24 cellular contexts compared by ENCODE assay signal in the genomic region with DNA sequence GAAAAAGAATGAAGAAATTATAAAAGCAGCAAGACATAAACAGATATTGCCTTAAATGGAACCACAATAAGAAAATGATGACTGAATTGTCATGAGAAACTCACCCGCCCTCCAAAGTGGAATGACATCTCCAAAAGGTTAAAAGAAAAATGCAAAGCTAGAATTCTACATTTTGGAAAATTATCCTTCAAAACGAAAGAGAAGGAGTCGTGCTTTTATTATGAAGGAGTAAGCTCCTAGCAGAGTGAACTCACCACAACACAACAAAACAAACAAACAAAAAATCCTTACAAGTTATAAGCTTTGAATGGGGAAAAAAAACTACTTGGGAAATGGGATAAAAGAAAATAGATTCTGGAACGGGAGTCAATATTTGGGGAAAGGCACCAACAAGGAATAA. TPM values are rescaled to one million over a fixed set of nuclear protein-coding genes. Genes with fewer than 3 reads are reported as not detected.
A peak's percentile ranks its signal among the peaks of the same experiment; 100 is the strongest.
DNase-seq lines count a peak whose midpoint lies in the region; ATAC-seq, FAIRE-seq and TF ChIP-seq lines count a peak whose summit lies in the region.
"Had no signal": no experiment of that assay in that cellular context is flagged by ENCODE, and none has a peak within 500 bp of the region (broad histone marks: within the 10 kb centered on the region; RNA-seq: fewer than 3 reads in every experiment).

No MANE protein-coding gene starts in this region.

- H3K4me2 ChIP-seq in A549 (no peak overlapping the region), K562 (ENCODE audit: insufficient read depth, low read length) (no peak overlapping the region)
- H3K4me2 ChIP-seq: BLaER1 treated with 17β-estradiol and CSF1 and Interleukin-3, amounts not matched to agents 10 nM and 100 nM had no signal

- H3K9ac ChIP-seq in K562 (ENCODE audit: insufficient read depth in 1 of 2, low read depth in 2 of 2, low read length in 2 of 2), result no peak overlapping the region
- H3K9ac ChIP-seq: BLaER1 treated with 17β-estradiol and CSF1 and Interleukin-3, amounts not matched to agents 10 nM and 100 nM had no signal

- no peak overlapping the region for H3K4me3 ChIP-seq in A549
- H3K4me3 ChIP-seq in K562, result no peak overlapping the region
- H3K4me3 ChIP-seq in neutrophil (ENCODE audit: low read depth in 1 of 2, low read length in 1 of 2), result no peak overlapping the region
- H3K4me3 ChIP-seq: BLaER1 treated with 17β-estradiol and CSF1 and Interleukin-3, amounts not matched to agents 10 nM and 100 nM had no signal

- H4K20me1 ChIP-seq in K562 (replicated peaks; ENCODE audit: control insufficient read depth, insufficient read depth, low read length), result no peaks in the 10 kb centered on the region
- H4K20me1 ChIP-seq: BLaER1 treated with 17β-estradiol and CSF1 and Interleukin-3, amounts not matched to agents 10 nM and 100 nM had no signal

- BruUV-seq in K562 (replicated peaks; lab: Mats Ljungman, UMichigan), result no TSS peak

- no peak overlapping the region for H3K27ac ChIP-seq in A549
- no peak overlapping the region for H3K27ac ChIP-seq in K562 (ENCODE audit: extremely low read depth, low read depth, low read length)
- H3K27ac ChIP-seq in neutrophil, result peak overlapping the region; percentile 84
- H3K27ac ChIP-seq: 22Rv1; BLaER1 treated with 17β-estradiol and CSF1 and Interleukin-3, amounts not matched to agents 10 nM and 100 nM; C4-2B had no signal

- H3K27ac Mint-ChIP-seq in WTC11, result no peak overlapping the region
- H3K27ac Mint-ChIP-seq: CD4-positive, alpha-beta T cell; CD8-positive, alpha-beta T cell had no signal

- no peak for TF ChIP-seq CTCF in A549 (IDR thresholded peaks at IDR 0.05)
- no peak for TF ChIP-seq CTCF in K562 (IDR thresholded peaks at IDR 0.05 in 2 of 3, conservative IDR thresholded peaks at IDR 0.05 in 1 of 3; ENCODE audit: insufficient read depth in 2 of 3, low read depth in 1 of 3, low read length in 3 of 3)
- TF ChIP-seq CTCF in neutrophil (IDR thresholded peaks at IDR 0.05), result no peak
- no peak for TF ChIP-seq CTCF in WTC11 (IDR thresholded peaks at IDR 0.05)

- POLR2A ChIA-PET in A549 (lab: Yijun Ruan, JAX), result no interaction called here
- POLR2A ChIA-PET in K562 (lab: Yijun Ruan, JAX), result interaction anchor here (0.7 to 1.0 kb wide), 2 partner anchors 9 to 320 kb away, joined by 3 to 4 read pairs; no protein-coding TSS in a partner anchor
- POLR2A ChIA-PET in WTC11 (lab: Charles Lee), result no interaction called here

- H3K27me3 Mint-ChIP-seq in WTC11 (ENCODE audit: low read depth), result no peaks in the 10 kb centered on the region

- in situ Hi-C loops in K562 (cut with MboI), result no loop called here

- H3K4me1 ChIP-seq in A549 (no peaks in the 10 kb centered on the region), K562 (replicated peaks in 1 of 2; ENCODE audit: control insufficient read depth in 2 of 2, insufficient read depth in 2 of 2, low read length in 2 of 2) (no peaks in the 10 kb centered on the region; a peak in 1 of 5 replicates), neutrophil (ENCODE audit: control insufficient read depth in 1 of 2, insufficient read depth in 1 of 2, low read depth in 1 of 2, low read length in 1 of 2) (peaks cover 0 to 97% of the 10 kb centered on the region in 2 experiments)
- H3K4me1 ChIP-seq: BLaER1 treated with 17β-estradiol and CSF1 and Interleukin-3, amounts not matched to agents 10 nM and 100 nM had no signal

- H3K36me3 ChIP-seq in K562 (ENCODE audit: control insufficient read depth, insufficient read depth, low read length) (no peaks in the 10 kb centered on the region), neutrophil (peaks cover 55% of the 10 kb centered on the region)
- H3K36me3 ChIP-seq: BLaER1 treated with 17β-estradiol and CSF1 and Interleukin-3, amounts not matched to agents 10 nM and 100 nM had no signal

- 2% methylated on average over 4 of the region's 4 CpGs for WGBS in A549 (ENCODE audit: missing lambda C conversion rate)
- WGBS in K562 (ENCODE audit: insufficient coverage, low coverage, missing lambda C conversion rate), result 5% methylated on average over 4 of the region's 4 CpGs

- TF ChIP-seq POLR2A in A549 (IDR thresholded peaks at IDR 0.05; ENCODE audit: low read length) (no peak), K562 (conservative IDR thresholded peaks at IDR 0.05) (no peak)

- no peaks in the 10 kb centered on the region for H3K4me1 Mint-ChIP-seq in WTC11

- H3K9me3 ChIP-seq in A549 (peaks cover 24% of the 10 kb centered on the region), K562 (replicated peaks; ENCODE audit: control insufficient read depth, insufficient read depth, low read depth, low read length) (no peaks in the 10 kb centered on the region), neutrophil (no peaks in the 10 kb centered on the region)
- H3K9me3 ChIP-seq: BLaER1 treated with 17β-estradiol and CSF1 and Interleukin-3, amounts not matched to agents 10 nM and 100 nM had no signal

- DNase-seq in A549 (ENCODE audit: low read depth in 1 of 2, low spot score in 1 of 2) (no peak), K562 (ENCODE audit: extremely low read depth in 1 of 4, low spot score in 3 of 4) (no peak), WTC11 (ENCODE audit: low spot score) (no peak), HUDEP-2 (lab: John Stamatoyannopoulos, UW; ENCODE audit: unreplicated experiment in 76 of 76) (no peak), NCI-H345 (lab: John Stamatoyannopoulos, UW) (no peak)
- DNase-seq: ACHN; Caco-2; Calu3; CD4-positive, alpha-beta T cell; CD8-positive, alpha-beta T cell; DMS79 treated with DMSO at 0.1 percent for 48 hours; GF-D8 had no signal

- TF ChIP-seq RAD21 in A549 (conservative IDR thresholded peaks at IDR 0.05 in 1 of 2, IDR thresholded peaks at IDR 0.05 in 1 of 2) (no peak), K562 (CRISPR knock-in tag; conservative IDR thresholded peaks at IDR 0.05 in 1 of 2, IDR thresholded peaks at IDR 0.05 in 1 of 2) (no peak)

- TF ChIP-seq EP300 in A549 (IDR thresholded peaks at IDR 0.05) (no peak), K562 (IDR thresholded peaks at IDR 0.05; ENCODE audit: low read length) (no peak)

- H3K27me3 ChIP-seq in K562 (ENCODE audit: control insufficient read depth in 2 of 2, insufficient read depth in 2 of 2, low read length in 2 of 2) (peaks cover 5 to 16% of the 10 kb centered on the region in 2 experiments; a peak in 3 of 5 replicates), neutrophil (no peaks in the 10 kb centered on the region)
- H3K27me3 ChIP-seq: BLaER1 treated with 17β-estradiol and CSF1 and Interleukin-3, amounts not matched to agents 10 nM and 100 nM had no signal

- intact Hi-C loops in K562 (cut with micrococcal nuclease), result loop anchor here (5.0 kb wide), 1 partner anchor 168 kb away; no protein-coding TSS in a partner anchor

- CTCF ChIA-PET in A549 (lab: Yijun Ruan, JAX), result no interaction called here
- CTCF ChIA-PET in K562 (lab: Yijun Ruan, JAX; ENCODE audit: low intra/inter-chr PET ratio), result interaction anchor here (0.7 kb wide), 1 partner anchor 32 kb away, joined by 3 read pairs; no protein-coding TSS in a partner anchor
- CTCF ChIA-PET in WTC11 (lab: Charles Lee), result no interaction called here

- no peak overlapping the region for H3K4me3 Mint-ChIP-seq in WTC11
- H3K4me3 Mint-ChIP-seq: CD4-positive, alpha-beta T cell; CD8-positive, alpha-beta T cell had no signal

- FAIRE-seq in A549 (lab: Jason Lieb, UNC), result no peak
- no peak for FAIRE-seq in K562 (lab: Jason Lieb, UNC)
- FAIRE-seq: D721Med, G401.6, GM12891, GM19239 had no signal

- ATAC-seq in A549 (no peak), K562 (no peak), WTC11 (no peak)
- ATAC-seq: CD8-positive, alpha-beta T cell had no signal

- H3K9me3 Mint-ChIP-seq in WTC11, result no peaks in the 10 kb centered on the region
- H3K9me3 Mint-ChIP-seq: CD4-positive, alpha-beta T cell had no signal

- no peak overlapping the region for H2AFZ ChIP-seq in K562 (ENCODE audit: low read depth, low read length)

- no peaks in the 10 kb centered on the region for H3K79me2 ChIP-seq in K562 (ENCODE audit: control insufficient read depth, insufficient read depth, low read length)

- no peaks in the 10 kb centered on the region for H3K9me1 ChIP-seq in K562 (ENCODE audit: control insufficient read depth, insufficient read depth, low read length)

- H3K36me3 Mint-ChIP-seq in WTC11, result no peaks in the 10 kb centered on the region
- H3K36me3 Mint-ChIP-seq: CD8-positive, alpha-beta T cell had no signal

RNA-seq across cellular contexts. Expression of a gene that starts 6.7 kb away (rescaled TPM):
- 0.03 TPM in 1 of 2 replicates, not detected in the other for polyA plus RNA-seq in A549 (2011; rRNA removed)
- 0.04 TPM in 1 of 2 replicates, not detected in the other for polyA plus RNA-seq in A549 (2012; cell fraction: cytosol; rRNA removed)
- 0.04 TPM in 2 replicates for polyA plus RNA-seq in A549 (2012; cell fraction: nucleus; rRNA removed)
- polyA plus RNA-seq in A549 (2017; fragmentation: RNase III; extraction: RNeasy Plus Mini Kit Qiagen cat#74134 plus additional on column Dnase treatment), result not detected in 3 replicates
- not detected in 2 replicates for polyA minus RNA-seq in A549 (2011; rRNA and poly(A)+ RNA removed)
- not detected in 2 replicates for total RNA-seq in K562 (2011; cell fraction: chromatin; rRNA removed; ENCODE audit: low replicate concordance)
- total RNA-seq in K562 (2011; cell fraction: nucleolus; rRNA removed), result not detected in 2 replicates
- total RNA-seq in K562 (2011; cell fraction: nucleoplasm; rRNA removed), result not detected in 2 replicates
- total RNA-seq in K562 (2014; rRNA removed), result not detected in 2 replicates
- not detected in 2 replicates for total RNA-seq in K562 (2014; rRNA removed; fragmentation: Illumina TruSeq; extraction: Trizol)
- 0.19 TPM in 1 of 2 replicates, not detected in the other for total RNA-seq in K562 (2015; rRNA removed; fragmentation: Illumina TruSeq; extraction: Trizol)
- not detected in 2 replicates for total RNA-seq in K562 (2021)
- polyA plus RNA-seq in K562 (2011; rRNA removed), result not detected in 2 replicates
- 0.07 TPM in 1 of 2 replicates, not detected in the other for polyA plus RNA-seq in K562 (2011; cell fraction: cytosol; rRNA removed)
- not detected in 2 replicates for polyA plus RNA-seq in K562 (2011; cell fraction: nucleus; rRNA removed)
- 0.22 and 1.0 TPM in 2 replicates for polyA plus RNA-seq in K562 (2012)
- not detected in 2 replicates for polyA plus RNA-seq in K562 (2014; fragmentation: Illumina TruSeq; extraction: Trizol)
- not detected for polyA plus RNA-seq in K562 (2014; fragmentation: Nextera tagmentation; extraction: Ambion mirVana)
- not detected in 2 replicates for polyA plus RNA-seq in K562 (2014; rRNA removed)
- not detected in 2 replicates for polyA minus RNA-seq in K562 (2011; rRNA and poly(A)+ RNA removed)
- polyA minus RNA-seq in K562 (2011; cell fraction: cytosol; rRNA and poly(A)+ RNA removed), result not detected in 2 replicates
- not detected in 2 replicates for polyA minus RNA-seq in K562 (2011; cell fraction: nucleus; rRNA and poly(A)+ RNA removed)
- not detected in 3 replicates for total RNA-seq in WTC11 (2021)
- total RNA-seq: A172; A673; Caco-2; Calu3; CD8-positive, alpha-beta T cell had no signal
- polyA plus RNA-seq: AG04450, BJ had no signal

RNA-seq across cellular contexts. Expression of a gene that starts 9.7 kb away (rescaled TPM):
- polyA plus RNA-seq in A549 (2011; rRNA removed) (not detected in 2 replicates), A549 (2017; fragmentation: RNase III; extraction: RNeasy Plus Mini Kit Qiagen cat#74134 plus additional on column Dnase treatment) (not detected in 3 replicates), K562 (2011; rRNA removed) (not detected in 2 replicates), K562 (2014; fragmentation: Illumina TruSeq; extraction: Trizol) (not detected in 2 replicates), K562 (2014; fragmentation: Nextera tagmentation; extraction: Ambion mirVana) (not detected), K562 (2014; rRNA removed) (not detected in 2 replicates)
- not detected in 2 replicates for polyA plus RNA-seq in A549 (2012; cell fraction: cytosol; rRNA removed)
- not detected in 2 replicates for polyA plus RNA-seq in A549 (2012; cell fraction: nucleus; rRNA removed)
- polyA minus RNA-seq in A549 (2011; rRNA and poly(A)+ RNA removed), result not detected in 2 replicates
- not detected in 2 replicates for total RNA-seq in K562 (2011; cell fraction: chromatin; rRNA removed; ENCODE audit: low replicate concordance)
- not detected in 2 replicates for total RNA-seq in K562 (2011; cell fraction: nucleolus; rRNA removed)
- total RNA-seq in K562 (2011; cell fraction: nucleoplasm; rRNA removed), result not detected in 2 replicates
- total RNA-seq in K562 (2014; rRNA removed) (not detected in 2 replicates), K562 (2014; rRNA removed; fragmentation: Illumina TruSeq; extraction: Trizol) (not detected in 2 replicates), K562 (2015; rRNA removed; fragmentation: Illumina TruSeq; extraction: Trizol) (0.14 TPM in 1 of 2 replicates, not detected in the other), K562 (2021) (not detected in 2 replicates), WTC11 (2021) (0.15 TPM in 1 of 3 replicates, not detected in the others)
- not detected in 2 replicates for polyA plus RNA-seq in K562 (2011; cell fraction: cytosol; rRNA removed)
- not detected in 2 replicates for polyA plus RNA-seq in K562 (2011; cell fraction: nucleus; rRNA removed)
- polyA plus RNA-seq in K562 (2012), result 0.04 TPM in 1 of 2 replicates, not detected in the other
- polyA minus RNA-seq in K562 (2011; rRNA and poly(A)+ RNA removed), result not detected in 2 replicates
- polyA minus RNA-seq in K562 (2011; cell fraction: cytosol; rRNA and poly(A)+ RNA removed), result not detected in 2 replicates
- not detected in 2 replicates for polyA minus RNA-seq in K562 (2011; cell fraction: nucleus; rRNA and poly(A)+ RNA removed)
- total RNA-seq: A172; A673; Caco-2; Calu3; CD4-positive, alpha-beta T cell; CD8-positive, alpha-beta T cell had no signal
- polyA plus RNA-seq: AG04450, BJ had no signal

RNA-seq across cellular contexts. Expression of a gene that starts 53.2 kb away (rescaled TPM):
- 9.5 and 12.0 TPM in 2 replicates for polyA plus RNA-seq in A549 (2011; rRNA removed)
- 22.2 and 26.1 TPM in 2 replicates for polyA plus RNA-seq in A549 (2012; cell fraction: cytosol; rRNA removed)
- 73.5 and 87.0 TPM in 2 replicates for polyA plus RNA-seq in A549 (2012; cell fraction: nucleus; rRNA removed)
- 26.5 to 45.9 TPM (median 36.4 TPM) in 3 replicates for polyA plus RNA-seq in A549 (2017; fragmentation: RNase III; extraction: RNeasy Plus Mini Kit Qiagen cat#74134 plus additional on column Dnase treatment)
- polyA minus RNA-seq in A549 (2011; rRNA and poly(A)+ RNA removed), result 8.7 and 10.0 TPM in 2 replicates
- total RNA-seq in K562 (2011; cell fraction: chromatin; rRNA removed; ENCODE audit: low replicate concordance), result 25.4 and 53.9 TPM in 2 replicates
- 33.2 and 42.4 TPM in 2 replicates for total RNA-seq in K562 (2011; cell fraction: nucleolus; rRNA removed)
- total RNA-seq in K562 (2011; cell fraction: nucleoplasm; rRNA removed), result 38.6 and 44.8 TPM in 2 replicates
- 11.4 and 15.6 TPM in 2 replicates for total RNA-seq in K562 (2014; rRNA removed)
- total RNA-seq in K562 (2014; rRNA removed; fragmentation: Illumina TruSeq; extraction: Trizol), result 3.0 and 3.4 TPM in 2 replicates
- total RNA-seq in K562 (2015; rRNA removed; fragmentation: Illumina TruSeq; extraction: Trizol), result 5.8 TPM in 2 replicates
- total RNA-seq in K562 (2021), result 14.2 and 16.2 TPM in 2 replicates
- polyA plus RNA-seq in K562 (2011; rRNA removed), result 7.3 and 10.9 TPM in 2 replicates
- 5.7 and 10.0 TPM in 2 replicates for polyA plus RNA-seq in K562 (2011; cell fraction: cytosol; rRNA removed)
- 60.9 and 80.4 TPM in 2 replicates for polyA plus RNA-seq in K562 (2011; cell fraction: nucleus; rRNA removed)
- polyA plus RNA-seq in K562 (2012), result 17.3 and 20.1 TPM in 2 replicates
- polyA plus RNA-seq in K562 (2014; fragmentation: Illumina TruSeq; extraction: Trizol), result 5.9 and 6.2 TPM in 2 replicates
- polyA plus RNA-seq in K562 (2014; fragmentation: Nextera tagmentation; extraction: Ambion mirVana), result 1 to 10 TPM; 1.3 to 1.4 TPM
- 17.3 and 27.0 TPM in 2 replicates for polyA plus RNA-seq in K562 (2014; rRNA removed)
- polyA minus RNA-seq in K562 (2011; rRNA and poly(A)+ RNA removed), result 3.5 and 4.2 TPM in 2 replicates
- 1.4 and 5.6 TPM in 2 replicates for polyA minus RNA-seq in K562 (2011; cell fraction: cytosol; rRNA and poly(A)+ RNA removed)
- polyA minus RNA-seq in K562 (2011; cell fraction: nucleus; rRNA and poly(A)+ RNA removed), result 13.5 and 14.4 TPM in 2 replicates
- total RNA-seq in WTC11 (2021), result 9.3 to 13.3 TPM (median 9.8 TPM) in 3 replicates
